1 cellular context compared by ENCODE assay signal in the genomic region with DNA sequence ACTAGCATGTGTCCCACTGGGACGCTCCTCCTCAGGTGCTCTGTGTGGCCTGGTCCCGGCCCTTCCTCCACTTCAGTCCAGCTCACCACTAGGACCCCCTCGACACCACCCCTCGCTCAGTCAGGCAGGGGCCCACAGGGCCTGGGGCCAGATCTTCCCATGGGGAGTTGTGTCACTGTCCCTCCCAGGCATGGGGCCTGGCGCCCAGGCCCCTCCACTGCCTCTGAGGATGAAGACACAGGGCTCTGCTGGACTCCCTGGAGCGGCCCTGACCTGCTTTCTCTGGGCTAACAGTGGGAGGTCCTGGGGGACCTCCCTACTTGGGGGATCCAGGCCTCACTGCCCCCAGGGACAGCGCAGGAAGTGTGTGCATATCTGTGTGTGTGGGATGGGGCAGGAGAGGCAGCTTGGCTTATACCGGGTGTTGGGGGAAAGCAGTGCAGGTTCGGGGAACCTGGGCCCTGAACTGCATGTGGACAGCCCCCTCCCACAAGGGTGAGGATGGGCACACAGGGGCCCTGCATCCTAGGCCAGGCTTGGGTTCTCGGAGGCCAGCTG.
TF ChIP-seq lines count a peak whose summit lies in the region.

No MANE protein-coding gene starts in this region.

TF ChIP-seq in IMR-90, 13 proteins besides CTCF, POLR2A, EP300 and RAD21 (continued from another document):
- TF ChIP-seq, protein P1, sequence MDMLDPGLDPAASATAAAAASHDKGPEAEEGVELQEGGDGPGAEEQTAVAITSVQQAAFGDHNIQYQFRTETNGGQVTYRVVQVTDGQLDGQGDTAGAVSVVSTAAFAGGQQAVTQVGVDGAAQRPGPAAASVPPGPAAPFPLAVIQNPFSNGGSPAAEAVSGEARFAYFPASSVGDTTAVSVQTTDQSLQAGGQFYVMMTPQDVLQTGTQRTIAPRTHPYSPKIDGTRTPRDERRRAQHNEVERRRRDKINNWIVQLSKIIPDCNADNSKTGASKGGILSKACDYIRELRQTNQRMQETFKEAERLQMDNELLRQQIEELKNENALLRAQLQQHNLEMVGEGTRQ (IDR thresholded peaks at IDR 0.05; ENCODE audit: low read depth, low read length) = no peak
- no peak for TF ChIP-seq FOS (IDR thresholded peaks at IDR 0.05; ENCODE audit: low read depth, low read length)
- TF ChIP-seq MXI1 (IDR thresholded peaks at IDR 0.05; ENCODE audit: borderline replicate concordance, low read depth, low read length) = no peak
- no peak for TF ChIP-seq CEBPB (IDR thresholded peaks at IDR 0.05; ENCODE audit: low read depth, low read length)
- TF ChIP-seq RCOR1 (IDR thresholded peaks at IDR 0.05; ENCODE audit: insufficient replicate concordance, low read length) = no peak
- TF ChIP-seq CHD1 (IDR thresholded peaks at IDR 0.05; ENCODE audit: low read depth, low read length) = no peak
- TF ChIP-seq MAFK (IDR thresholded peaks at IDR 0.05; ENCODE audit: low read depth, low read length) = no peak
- TF ChIP-seq SMC3 (IDR thresholded peaks at IDR 0.05; ENCODE audit: low read depth, low read length) = no peak
- no peak for TF ChIP-seq MAZ (IDR thresholded peaks at IDR 0.05; ENCODE audit: borderline replicate concordance, low read depth, low read length)
- TF ChIP-seq RFX5 (IDR thresholded peaks at IDR 0.05; ENCODE audit: low read depth, low read length) = no peak
